Comparison of ENCODE assay signal across 8 cellular contexts in the genomic region with DNA sequence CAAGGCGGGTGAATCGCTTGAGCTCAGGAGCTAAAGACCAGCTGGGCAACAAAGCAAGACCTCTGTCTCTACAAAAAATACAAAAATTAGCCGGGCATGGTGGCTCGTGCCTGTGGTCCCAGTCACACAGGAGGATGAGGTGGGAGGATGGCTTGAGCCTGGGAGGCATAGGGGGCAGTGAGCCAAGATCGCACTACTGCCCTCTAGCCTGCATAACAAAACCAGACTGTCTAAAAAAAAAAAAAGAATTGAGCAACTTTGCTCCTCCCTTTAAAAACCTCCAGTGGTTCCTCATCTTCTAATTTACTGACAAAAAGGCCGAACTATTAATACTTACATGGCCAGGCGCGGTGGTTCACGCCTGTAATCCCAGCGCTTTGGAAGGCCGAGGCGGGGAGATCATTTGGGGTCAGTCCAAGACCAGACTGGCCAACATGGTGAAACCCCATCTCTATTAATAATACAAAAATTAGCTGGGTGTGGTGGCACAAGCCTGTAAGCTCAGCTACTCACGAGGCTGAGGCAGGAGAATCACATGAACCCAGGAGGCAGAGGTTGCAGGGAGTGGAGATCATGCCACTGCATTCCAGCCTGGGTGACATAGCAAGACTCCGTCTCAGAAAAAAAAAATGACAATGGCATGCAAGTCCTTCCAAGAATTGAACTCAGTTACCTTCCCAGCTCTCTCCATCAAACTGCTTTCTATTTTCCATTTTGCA. TPM values are rescaled to one million over a fixed set of nuclear protein-coding genes. Genes with fewer than 3 reads are reported as not detected.
DNase-seq lines count a peak whose midpoint lies in the region; ATAC-seq and TF ChIP-seq lines count a peak whose summit lies in the region.

No MANE protein-coding gene starts in this region.

- peaks cover 2% of the 10 kb centered on the region; the same call in 1 of the 2 replicates for H3K36me3 ChIP-seq in SU-DHL-6 (ENCODE audit: low read length)

- H3F3A ChIP-seq in SU-DHL-6 (ENCODE audit: insufficient read depth) = peaks cover 28% of the 10 kb centered on the region

- TF ChIP-seq CTCF in HFF-Myc (IDR thresholded peaks at IDR 0.05; ENCODE audit: low read depth, low read length, missing control alignments) (peak; percentile 37), SU-DHL-6 (IDR thresholded peaks at IDR 0.05; ENCODE audit: insufficient read depth, low read length, poor library complexity, severe bottlenecking) (peak; percentile 52), fibroblast of villous mesenchyme (IDR thresholded peaks at IDR 0.05; ENCODE audit: insufficient read depth, low read depth, low read length) (peak; percentile 32)

- H3K4me2 ChIP-seq in SU-DHL-6 (ENCODE audit: low read depth, low read length, poor library complexity, severe bottlenecking) = peak overlapping the region; percentile 61

- DNase-seq in AG08395 (ENCODE audit: low spot score) (peak; percentile 45), HFF-Myc (ENCODE audit: extremely low read depth, low read depth) (peak; percentile 29), fibroblast of villous mesenchyme (ENCODE audit: low read depth) (peak; percentile 83), renal cortical epithelial cell (ENCODE audit: low read depth) (peak; percentile 74), NCI-H187 (lab: John Stamatoyannopoulos, UW) (no peak), NCI-H2029 (lab: John Stamatoyannopoulos, UW) (no peak)

- H3K4me3 ChIP-seq in HFF-Myc (replicated peaks; ENCODE audit: low read depth, low read length) (no peak overlapping the region), SU-DHL-6 (ENCODE audit: insufficient read depth, low read length, poor library complexity, severe bottlenecking) (peak overlapping the region; percentile 36), fibroblast of villous mesenchyme (ENCODE audit: low read depth, low read length) (peak overlapping the region; percentile 29)

- ATAC-seq in HG03442 (IDR thresholded peaks at IDR 0.05; ENCODE audit: unreplicated experiment) = no peak

- H3K79me2 ChIP-seq in SU-DHL-6 (ENCODE audit: insufficient read depth, low read length) = peaks cover 89% of the 10 kb centered on the region

- H3K27me3 ChIP-seq in SU-DHL-6 (ENCODE audit: low read length) = no peaks in the 10 kb centered on the region

- peaks cover 6% of the 10 kb centered on the region; the same call in 1 of the 2 replicates for H4K20me1 ChIP-seq in SU-DHL-6 (ENCODE audit: low read depth, low read length)

- peak overlapping the region; percentile 33; the same call in 1 of the 2 replicates for H3K9ac ChIP-seq in SU-DHL-6 (ENCODE audit: low read length)

- no peaks in the 10 kb centered on the region for H3K9me2 ChIP-seq in SU-DHL-6 (replicated peaks; ENCODE audit: insufficient read depth, low read length)

- no peak overlapping the region for H2AFZ ChIP-seq in SU-DHL-6 (ENCODE audit: low read depth, low read length, severe bottlenecking)

- H3K27ac ChIP-seq in SU-DHL-6 (ENCODE audit: low read depth, low read length) = peak overlapping the region; percentile 53

- H3K9me3 ChIP-seq in SU-DHL-6 (ENCODE audit: insufficient read depth, low read length) = no peaks in the 10 kb centered on the region

RNA-seq across cellular contexts. Expression of a gene that starts 4.4 kb away (rescaled TPM):
- total RNA-seq in fibroblast of villous mesenchyme = 62.2 and 95.4 TPM in 2 replicates
- 66.5 and 66.7 TPM in 2 replicates for total RNA-seq in renal cortical epithelial cell

RNA-seq across cellular contexts. Expression of a gene that starts 41.3 kb away (rescaled TPM):
- total RNA-seq in fibroblast of villous mesenchyme (0.43 TPM in 1 of 2 replicates, not detected in the other), renal cortical epithelial cell (not detected in 2 replicates)

Comparison
In these comparisons a context has a peak if more than half of its experiments do, and no peak if none do; other contexts are left out.
1. DNase-seq: peak in AG08395 (single experiment), HFF-Myc (single experiment), fibroblast of villous mesenchyme (single experiment) and renal cortical epithelial cell (single experiment); none in NCI-H187 (0 of 2) and NCI-H2029 (single experiment).
2. Peak in every context shown above with its lines, with median percentiles within 50 percentile points of each other: CTCF ChIP-seq.